5 cellular contexts compared by ENCODE assay signal in genomic region chr2:82508702-82509101, GRCh38.
"Had no signal": no experiment of that assay in that cellular context is flagged by ENCODE, and none has a peak within 500 bp of the region (broad histone marks: within the 10 kb centered on the region; RNA-seq: fewer than 3 reads in every experiment).

No MANE protein-coding gene starts in this region.

- H3K4me3 ChIP-seq: GM23338, K562 had no signal

- H3K4me3 Mint-ChIP-seq: GM23338, H9 had no signal

- DNase-seq: H9, HCEC 1CT, IMR-90 had no signal

- H3K4me2 ChIP-seq: GM23338 had no signal

- H2AFZ ChIP-seq: GM23338 had no signal

- ATAC-seq: GM23338, K562 had no signal

- H3K4me1 Mint-ChIP-seq: GM23338, H9 had no signal

- H3K27ac Mint-ChIP-seq: GM23338, H9 had no signal
